19 cellular contexts compared by ENCODE assay signal in the genomic region with DNA sequence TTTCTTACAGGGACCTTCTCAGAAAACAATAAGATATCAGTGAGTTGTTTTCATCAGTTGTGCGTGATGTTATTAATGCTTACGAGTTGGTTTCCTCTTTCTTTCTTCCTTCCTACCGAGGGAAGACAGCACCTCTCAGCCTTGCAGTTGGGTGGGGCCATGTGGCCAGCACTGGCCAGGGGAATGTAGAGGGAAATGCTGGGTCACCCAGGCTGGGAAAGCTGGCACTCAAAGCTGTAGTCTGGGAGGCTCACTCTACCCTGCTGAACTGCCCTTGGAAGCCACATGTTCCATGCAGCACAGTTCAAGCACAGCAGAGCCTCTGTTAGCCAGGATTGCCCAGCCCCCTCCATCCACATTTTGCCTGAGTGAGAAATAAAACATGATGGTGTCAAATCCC. TPM values are rescaled to one million over a fixed set of nuclear protein-coding genes. Genes with fewer than 3 reads are reported as not detected.
A peak's percentile ranks its signal among the peaks of the same experiment; 100 is the strongest.
DNase-seq lines count a peak whose midpoint lies in the region; ATAC-seq and TF ChIP-seq lines count a peak whose summit lies in the region.
"Had no signal": no experiment of that assay in that cellular context is flagged by ENCODE, and none has a peak within 500 bp of the region (broad histone marks: within the 10 kb centered on the region; RNA-seq: fewer than 3 reads in every experiment).

No MANE protein-coding gene starts in this region.

- H2AFZ ChIP-seq in neural progenitor cell (replicated peaks): no peak overlapping the region

- DNase-seq in activated CD8-positive, alpha-beta T cell treated with anti-CD3 and anti-CD28 coated beads, Interleukin-2, amount 10 ng/mL, durations not matched to agents 7 days and 5 days: peak; percentile 14
- no peak for DNase-seq in activated CD8-positive, alpha-beta T cell treated with anti-CD3 and anti-CD28 coated beads for 36 hours
- DNase-seq in NCI-H460 (ENCODE audit: extremely low read depth, low read depth): peak; percentile 12
- DNase-seq in neural crest cell (ENCODE audit: low read depth, low spot score): no peak
- no peak for DNase-seq in neural progenitor cell (ENCODE audit: low spot score)
- no peak for DNase-seq in COLO668 (lab: John Stamatoyannopoulos, UW; ENCODE audit: unreplicated experiment)
- DNase-seq: 8988T; ACHN; C1 segment of cervical spinal cord; Caco-2; CD4-positive, alpha-beta memory T cell; DMS153; EL; GDM1; H7; HCEC 1CT had no signal

- H3K4me1 ChIP-seq in neural progenitor cell: peaks cover 11% of the 10 kb centered on the region
- H3K4me1 ChIP-seq: A549, Caco-2 had no signal

- H4K20me1 ChIP-seq in neural progenitor cell (ENCODE audit: low read depth): no peaks in the 10 kb centered on the region

- H3K36me3 ChIP-seq in neural progenitor cell: no peaks in the 10 kb centered on the region

- H3K9ac ChIP-seq in neural progenitor cell: no peak overlapping the region

- peaks cover 53% of the 10 kb centered on the region for H3K27me3 Mint-ChIP-seq in activated CD8-positive, alpha-beta T cell treated with anti-CD3 and anti-CD28 coated beads, Interleukin-2, amount 10 ng/mL, durations not matched to agents 7 days and 5 days (ENCODE audit: low read depth)
- peaks cover 42% of the 10 kb centered on the region for H3K27me3 Mint-ChIP-seq in activated CD8-positive, alpha-beta T cell treated with anti-CD3 and anti-CD28 coated beads for 36 hours
- H3K27me3 Mint-ChIP-seq in neural crest cell (ENCODE audit: low read depth) (peaks cover 33% of the 10 kb centered on the region), neural progenitor cell (ENCODE audit: insufficient read depth, low read depth) (no peaks in the 10 kb centered on the region)

- no peak overlapping the region for H3K4me3 ChIP-seq in neural progenitor cell
- H3K4me3 ChIP-seq: A549, GM12878 had no signal

- H3K79me2 ChIP-seq in neural progenitor cell (ENCODE audit: low read depth): no peaks in the 10 kb centered on the region

- H3K27ac ChIP-seq in neural progenitor cell: no peak overlapping the region
- H3K27ac ChIP-seq: A549 had no signal

- H3K27me3 ChIP-seq in neural progenitor cell: no peaks in the 10 kb centered on the region

- POLR2A ChIA-PET in activated CD8-positive, alpha-beta T cell treated with anti-CD3 and anti-CD28 coated beads, Interleukin-2, amount 10 ng/mL, durations not matched to agents 7 days and 5 days (lab: Charles Lee): no interaction called here
- POLR2A ChIA-PET in activated CD8-positive, alpha-beta T cell treated with anti-CD3 and anti-CD28 coated beads for 36 hours (lab: Charles Lee): no interaction called here

- no peak overlapping the region for H3K4me2 ChIP-seq in neural progenitor cell
- H3K4me2 ChIP-seq: A549 had no signal

- no peak for TF ChIP-seq CTCF in activated CD8-positive, alpha-beta T cell treated with anti-CD3 and anti-CD28 coated beads for 36 hours (IDR thresholded peaks at IDR 0.05)
- TF ChIP-seq CTCF in neural crest cell (conservative IDR thresholded peaks at IDR 0.05) (no peak), neural progenitor cell (IDR thresholded peaks at IDR 0.05) (no peak)

- no peak overlapping the region for H3K4me3 Mint-ChIP-seq in activated CD8-positive, alpha-beta T cell treated with anti-CD3 and anti-CD28 coated beads, Interleukin-2, amount 10 ng/mL, durations not matched to agents 7 days and 5 days
- H3K4me3 Mint-ChIP-seq in activated CD8-positive, alpha-beta T cell treated with anti-CD3 and anti-CD28 coated beads for 36 hours: no peak overlapping the region
- H3K4me3 Mint-ChIP-seq in neural crest cell: no peak overlapping the region
- no peak overlapping the region for H3K4me3 Mint-ChIP-seq in neural progenitor cell
- H3K4me3 Mint-ChIP-seq: CD4-positive, alpha-beta memory T cell had no signal

- no peaks in the 10 kb centered on the region for H3K4me1 Mint-ChIP-seq in activated CD8-positive, alpha-beta T cell treated with anti-CD3 and anti-CD28 coated beads, Interleukin-2, amount 10 ng/mL, durations not matched to agents 7 days and 5 days (ENCODE audit: low read depth)
- H3K4me1 Mint-ChIP-seq in activated CD8-positive, alpha-beta T cell treated with anti-CD3 and anti-CD28 coated beads for 36 hours (ENCODE audit: low read depth): no peaks in the 10 kb centered on the region
- H3K4me1 Mint-ChIP-seq in neural crest cell (peaks cover 6% of the 10 kb centered on the region), neural progenitor cell (peaks cover 8% of the 10 kb centered on the region)
- H3K4me1 Mint-ChIP-seq: CD4-positive, alpha-beta memory T cell had no signal

- H3K27ac Mint-ChIP-seq in activated CD8-positive, alpha-beta T cell treated with anti-CD3 and anti-CD28 coated beads, Interleukin-2, amount 10 ng/mL, durations not matched to agents 7 days and 5 days: no peak overlapping the region
- no peak overlapping the region for H3K27ac Mint-ChIP-seq in activated CD8-positive, alpha-beta T cell treated with anti-CD3 and anti-CD28 coated beads for 36 hours
- H3K27ac Mint-ChIP-seq in neural crest cell (ENCODE audit: unreplicated experiment) (peak overlapping the region; percentile 44), neural progenitor cell (no peak overlapping the region)
- H3K27ac Mint-ChIP-seq: CD4-positive, alpha-beta memory T cell had no signal

- no peaks in the 10 kb centered on the region for H3K36me3 Mint-ChIP-seq in activated CD8-positive, alpha-beta T cell treated with anti-CD3 and anti-CD28 coated beads, Interleukin-2, amount 10 ng/mL, durations not matched to agents 7 days and 5 days (ENCODE audit: low read depth)
- H3K36me3 Mint-ChIP-seq in activated CD8-positive, alpha-beta T cell treated with anti-CD3 and anti-CD28 coated beads for 36 hours (ENCODE audit: low read depth): no peaks in the 10 kb centered on the region
- H3K36me3 Mint-ChIP-seq in neural crest cell (ENCODE audit: low read depth) (no peaks in the 10 kb centered on the region), neural progenitor cell (no peaks in the 10 kb centered on the region)
- H3K36me3 Mint-ChIP-seq: CD4-positive, alpha-beta memory T cell had no signal

- no peaks in the 10 kb centered on the region for H3K9me3 ChIP-seq in neural progenitor cell (ENCODE audit: low read depth)
- H3K9me3 ChIP-seq: A549, Caco-2 had no signal

- no peaks in the 10 kb centered on the region for H3F3A ChIP-seq in neural progenitor cell (ENCODE audit: low read depth)

- H3K9me3 Mint-ChIP-seq in activated CD8-positive, alpha-beta T cell treated with anti-CD3 and anti-CD28 coated beads, Interleukin-2, amount 10 ng/mL, durations not matched to agents 7 days and 5 days (ENCODE audit: insufficient read depth): no peaks in the 10 kb centered on the region
- no peaks in the 10 kb centered on the region for H3K9me3 Mint-ChIP-seq in activated CD8-positive, alpha-beta T cell treated with anti-CD3 and anti-CD28 coated beads for 36 hours
- H3K9me3 Mint-ChIP-seq in neural crest cell (peaks cover 2% of the 10 kb centered on the region), neural progenitor cell (no peaks in the 10 kb centered on the region)

- intact Hi-C loops in activated CD8-positive, alpha-beta T cell treated with anti-CD3 and anti-CD28 coated beads for 36 hours (cut with micrococcal nuclease): no loop called here

- CTCF ChIA-PET in activated CD8-positive, alpha-beta T cell treated with anti-CD3 and anti-CD28 coated beads, Interleukin-2, amount 10 ng/mL, durations not matched to agents 7 days and 5 days (lab: Charles Lee): no interaction called here
- CTCF ChIA-PET in activated CD8-positive, alpha-beta T cell treated with anti-CD3 and anti-CD28 coated beads for 36 hours (lab: Charles Lee): interaction anchor here (1.3 kb wide), 1 partner anchor 11 kb away, joined by 3 read pairs; no protein-coding TSS in a partner anchor

- no peak for ATAC-seq in activated CD8-positive, alpha-beta T cell treated with anti-CD3 and anti-CD28 coated beads, Interleukin-2, amount 10 ng/mL, durations not matched to agents 7 days and 5 days
- no peak for ATAC-seq in activated CD8-positive, alpha-beta T cell treated with anti-CD3 and anti-CD28 coated beads for 36 hours
- ATAC-seq in GM21576 (IDR thresholded peaks at IDR 0.05; ENCODE audit: unreplicated experiment): no peak
- ATAC-seq: A549, GM12878 had no signal

RNA-seq across cellular contexts. Expression of a gene that starts 10.1 kb away (rescaled TPM):
- 1 to 10 TPM; 5.1 to 6.2 TPM for total RNA-seq in activated CD8-positive, alpha-beta T cell treated with anti-CD3 and anti-CD28 coated beads, Interleukin-2, amount 10 ng/mL, durations not matched to agents 7 days and 5 days
- total RNA-seq in activated CD8-positive, alpha-beta T cell treated with anti-CD3 and anti-CD28 coated beads for 36 hours: 10 to 100 TPM; 16.6 to 21.2 TPM
- 20.7 and 24.2 TPM in 2 replicates for total RNA-seq in NCI-H460 (2014; rRNA removed; shearing (Covaris generic))
- polyA plus RNA-seq in NCI-H460 (2014; cell fraction: nucleus; rRNA removed): 41.8 and 60.1 TPM in 2 replicates
- 32.9 and 33.6 TPM in 2 replicates for total RNA-seq in neural crest cell
- 35.7 and 46.2 TPM in 2 replicates for total RNA-seq in neural progenitor cell (ENCODE audit: low replicate concordance)

RNA-seq across cellular contexts. Expression of a gene that starts 39.0 kb away (rescaled TPM):
- total RNA-seq in activated CD8-positive, alpha-beta T cell treated with anti-CD3 and anti-CD28 coated beads, Interleukin-2, amount 10 ng/mL, durations not matched to agents 7 days and 5 days: 1 to 10 TPM; 1.0 to 1.3 TPM
- total RNA-seq in activated CD8-positive, alpha-beta T cell treated with anti-CD3 and anti-CD28 coated beads for 36 hours: 1 to 10 TPM; 4.5 to 5.0 TPM
- total RNA-seq in NCI-H460 (2014; rRNA removed; shearing (Covaris generic)): 4.2 and 5.6 TPM in 2 replicates
- polyA plus RNA-seq in NCI-H460 (2014; cell fraction: nucleus; rRNA removed): 10.0 and 13.9 TPM in 2 replicates
- total RNA-seq in neural crest cell: 12.8 and 13.8 TPM in 2 replicates
- 8.5 and 10.3 TPM in 2 replicates for total RNA-seq in neural progenitor cell (ENCODE audit: low replicate concordance)
- total RNA-seq: GM12878 had no signal
- polyA plus RNA-seq: GM12878 had no signal

Comparison
In these comparisons a context has a peak if more than half of its experiments do, and no peak if none do; other contexts are left out.
1. DNase-seq: peak in activated CD8-positive, alpha-beta T cell treated with anti-CD3 and anti-CD28 coated beads, Interleukin-2, amount 10 ng/mL, durations not matched to agents 7 days and 5 days (single experiment) and NCI-H460 (single experiment); none in activated CD8-positive, alpha-beta T cell treated with anti-CD3 and anti-CD28 coated beads for 36 hours (single experiment), neural crest cell (single experiment), neural progenitor cell (single experiment) and COLO668 (single experiment).